ENCODE assay signal across 8 cellular contexts in genomic region chr7:44985900-44986217, GRCh38. TPM values are rescaled to one million over a fixed set of nuclear protein-coding genes. Genes with fewer than 3 reads are reported as not detected.
DNase-seq lines count a peak whose midpoint lies in the region; ATAC-seq and TF ChIP-seq lines count a peak whose summit lies in the region.

No MANE protein-coding gene starts in this region.

- DNase-seq in GM06990 (ENCODE audit: extremely low read depth, insufficient read length) (no peak), SK-N-MC (ENCODE audit: low read depth, low spot score) (no peak), fibroblast of pulmonary artery (ENCODE audit: low read depth) (no peak), psoas muscle (no peak), SHP77 treated with DMSO at 0.1 percent for 48 hours (lab: John Stamatoyannopoulos, UW) (no peak), kidney tubule cell (ENCODE audit: low spot score) (no peak), retina (no peak)

- WGBS in psoas muscle, 3 donors: 10 to 17% (median 13%) methylated on average over 8 of the region's 8 CpGs

- H3K27ac ChIP-seq in SK-N-MC: peak overlapping the region; percentile 91
- peak overlapping the region; percentile 96 for H3K27ac ChIP-seq in psoas muscle

- TF ChIP-seq CTCF in GM06990 (IDR thresholded peaks at IDR 0.05; ENCODE audit: insufficient read depth, low read length, poor library complexity, severe bottlenecking) (no peak), fibroblast of pulmonary artery (IDR thresholded peaks at IDR 0.05; ENCODE audit: low read length, missing control alignments) (no peak), psoas muscle (IDR thresholded peaks at IDR 0.05) (no peak)

- ATAC-seq in psoas muscle: no peak
- ATAC-seq in HG02840 (IDR thresholded peaks at IDR 0.05; ENCODE audit: low FRiP score, unreplicated experiment): no peak

- H3K4me3 ChIP-seq in GM06990 (replicated peaks; ENCODE audit: low read depth, low read length) (peak overlapping the region; percentile 92), SK-N-MC (peak overlapping the region; percentile 88), fibroblast of pulmonary artery (replicated peaks; ENCODE audit: low read depth, low read length) (peak overlapping the region; percentile 73), psoas muscle (peak overlapping the region; percentile 92)

- H3K9ac ChIP-seq in SK-N-MC (ENCODE audit: insufficient read length): peak overlapping the region; percentile 97

- H3K4me1 ChIP-seq in psoas muscle: peaks cover 20% of the 10 kb centered on the region

- intact Hi-C loops in psoas muscle (cut with DNase I): loop anchor here (5.0 kb wide), 1 partner anchor 126 kb away; the partner anchor contains the start of gene TBRG4 (in 2 of the 2)

- no peaks in the 10 kb centered on the region for H3K27me3 ChIP-seq in GM06990 (replicated peaks; ENCODE audit: control insufficient read depth, insufficient read depth, low read length)
- no peaks in the 10 kb centered on the region for H3K27me3 ChIP-seq in psoas muscle (ENCODE audit: insufficient read depth in 3 of 3, low read length in 2 of 3)

- H3K36me3 ChIP-seq in GM06990 (ENCODE audit: control insufficient read depth, insufficient read depth, low read length): peaks cover 22% of the 10 kb centered on the region
- H3K36me3 ChIP-seq in SK-N-MC (ENCODE audit: insufficient read depth, low read length): peaks cover 52% of the 10 kb centered on the region
- H3K36me3 ChIP-seq in psoas muscle (ENCODE audit: insufficient read depth in 1 of 2, low read depth in 1 of 2): peaks cover 8 to 50% of the 10 kb centered on the region in 2 donors

- no peaks in the 10 kb centered on the region for H3K9me3 ChIP-seq in SK-N-MC (ENCODE audit: low read depth, low read length)
- H3K9me3 ChIP-seq in psoas muscle: no peaks in the 10 kb centered on the region

RNA-seq across cellular contexts. Expression of gene MYO1G, which starts 7.0 kb away (rescaled TPM):
- 1 to 10 TPM in 2 of 4 donors, under 1 TPM in 2; 0.41 to 1.9 (median 0.96) TPM for total RNA-seq in psoas muscle
- under 1 TPM; 0.11 to 0.30 (median 0.29) TPM for polyA plus RNA-seq in psoas muscle

RNA-seq across cellular contexts. Expression of gene CCM2, which starts 14.1 kb away (rescaled TPM):
- total RNA-seq in psoas muscle: 10 to 100 TPM; 33.3 to 49.9 (median 42.2) TPM
- 100 to 1,000 TPM in 1 of 3 donors, 10 to 100 TPM in 2; 57.6 to 110 (median 76.5) TPM for polyA plus RNA-seq in psoas muscle
